8 cellular contexts compared by ENCODE assay signal in genomic region chr3:87260270-87260669, GRCh38. TPM values are rescaled to one million over a fixed set of nuclear protein-coding genes. Genes with fewer than 3 reads are reported as not detected.
DNase-seq lines count a peak whose midpoint lies in the region; ATAC-seq and TF ChIP-seq lines count a peak whose summit lies in the region.

No MANE protein-coding gene starts in this region.

- CTCF ChIA-PET in activated naive CD4-positive, alpha-beta T cell treated with anti-CD3 and anti-CD28 coated beads, Interleukin-2, amount 10 ng/mL, durations not matched to agents 7 days and 5 days (lab: Charles Lee), result interaction anchor here (0.7 to 3.9 kb wide), 16 partner anchors 9 to 745 kb away, joined by 3 to 25 read pairs (median 4); partner anchors contain the start of gene CHMP2B

- H3K27ac ChIP-seq in hepatocyte, result no peak overlapping the region

- H4K20me1 ChIP-seq in hepatocyte (ENCODE audit: insufficient read depth, poor library complexity, severe bottlenecking), result no peaks in the 10 kb centered on the region

- H3K4me3 ChIP-seq in AG10803 (ENCODE audit: low read length) (no peak overlapping the region), hepatocyte (no peak overlapping the region)

- no peak overlapping the region for H3K27ac Mint-ChIP-seq in activated naive CD4-positive, alpha-beta T cell treated with anti-CD3 and anti-CD28 coated beads, Interleukin-2, amount 10 ng/mL, durations not matched to agents 7 days and 5 days

- H3K79me2 ChIP-seq in hepatocyte, result no peaks in the 10 kb centered on the region

- no peaks in the 10 kb centered on the region for H3K4me1 ChIP-seq in hepatocyte (ENCODE audit: insufficient read depth)

- peak; percentile 82 for ATAC-seq in HG02623 (IDR thresholded peaks at IDR 0.05; ENCODE audit: unreplicated experiment)

- H3K9me2 ChIP-seq in hepatocyte (replicated peaks; ENCODE audit: insufficient read depth), result no peaks in the 10 kb centered on the region

- H3K36me3 ChIP-seq in hepatocyte (replicated peaks; ENCODE audit: insufficient read depth, low read depth), result no peaks in the 10 kb centered on the region

- no peaks in the 10 kb centered on the region for H3K9me3 Mint-ChIP-seq in activated naive CD4-positive, alpha-beta T cell treated with anti-CD3 and anti-CD28 coated beads, Interleukin-2, amount 10 ng/mL, durations not matched to agents 7 days and 5 days

- H3K4me1 Mint-ChIP-seq in activated naive CD4-positive, alpha-beta T cell treated with anti-CD3 and anti-CD28 coated beads, Interleukin-2, amount 10 ng/mL, durations not matched to agents 7 days and 5 days, result no peaks in the 10 kb centered on the region

- H3K4me2 ChIP-seq in hepatocyte, result no peak overlapping the region

- DNase-seq in AG10803 (ENCODE audit: low read depth) (peak; percentile 57), GF-D8 (lab: John Stamatoyannopoulos, UW) (peak; percentile 36), NCI-H526 treated with DMSO at 0.1 percent for 48 hours (lab: John Stamatoyannopoulos, UW) (peak; percentile 32), hepatocyte (ENCODE audit: low spot score) (peak; percentile 78), HuH-7.5 (ENCODE audit: low spot score) (no peak)
- DNase-seq in activated naive CD4-positive, alpha-beta T cell treated with anti-CD3 and anti-CD28 coated beads, Interleukin-2, amount 10 ng/mL, durations not matched to agents 7 days and 5 days, result peak; percentile 56
- DNase-seq in stimulated activated CD4-positive, alpha-beta T cell treated with anti-CD3 and anti-CD28 coated beads, Interleukin-2, amount 100 ng/mL, for 24 hours, result peak; percentile 34 to 52

- 47% methylated on average over 4 of the region's 4 CpGs for WGBS in hepatocyte (ENCODE audit: low lambda C conversion rate, missing lambda C conversion rate)

- H2AFZ ChIP-seq in hepatocyte, result no peak overlapping the region

- no peaks in the 10 kb centered on the region for H3K36me3 Mint-ChIP-seq in activated naive CD4-positive, alpha-beta T cell treated with anti-CD3 and anti-CD28 coated beads, Interleukin-2, amount 10 ng/mL, durations not matched to agents 7 days and 5 days

- TF ChIP-seq CTCF in AG10803 (conservative IDR thresholded peaks at IDR 0.05; ENCODE audit: low read length), result peak; percentile 83
- peak; percentile 65 for TF ChIP-seq CTCF in hepatocyte (IDR thresholded peaks at IDR 0.05; ENCODE audit: poor library complexity)

- H3K4me3 Mint-ChIP-seq in activated naive CD4-positive, alpha-beta T cell treated with anti-CD3 and anti-CD28 coated beads, Interleukin-2, amount 10 ng/mL, durations not matched to agents 7 days and 5 days, result no peak overlapping the region

- no peaks in the 10 kb centered on the region for H3K9me3 ChIP-seq in hepatocyte (ENCODE audit: low read depth)

- H3K27me3 Mint-ChIP-seq in activated naive CD4-positive, alpha-beta T cell treated with anti-CD3 and anti-CD28 coated beads, Interleukin-2, amount 10 ng/mL, durations not matched to agents 7 days and 5 days, result peaks cover 6% of the 10 kb centered on the region

- no peaks in the 10 kb centered on the region for H3K27me3 ChIP-seq in hepatocyte

RNA-seq across cellular contexts. Expression of gene POU1F1, which starts 16.1 kb away (rescaled TPM):
- not detected in 2 replicates for total RNA-seq in hepatocyte
- not detected in 2 replicates for polyA plus RNA-seq in hepatocyte

RNA-seq across cellular contexts. Expression of gene CHMP2B, which starts 33.2 kb away (rescaled TPM):
- total RNA-seq in hepatocyte, result 71.5 and 79.3 TPM in 2 replicates
- polyA plus RNA-seq in hepatocyte, result 54.5 and 69.5 TPM in 2 replicates
